Comparison of ENCODE assay signal across 19 cellular contexts in genomic region chr11:115806056-115806455, GRCh38.
"Had no signal": no experiment of that assay in that cellular context is flagged by ENCODE, and none has a peak within 500 bp of the region (broad histone marks: within the 10 kb centered on the region; RNA-seq: fewer than 3 reads in every experiment).

No MANE protein-coding gene starts in this region.

- H3K36me3 ChIP-seq: esophagus squamous epithelium, gastroesophageal sphincter, neutrophil, suprapubic skin, thyroid gland, upper lobe of left lung, uterus had no signal

- DNase-seq: dermis blood vessel endothelial cell; esophagus squamous epithelium; foreskin fibroblast; glutamatergic neuron; islet precursor cell; mammary epithelial cell; mucosa of descending colon; naive thymus-derived CD8-positive, alpha-beta T cell; right cardiac atrium; stimulated activated CD4-positive, alpha-beta T cell treated with anti-CD3 and anti-CD28 coated beads, Interleukin-2, amount 100 ng/mL, for 48 hours; stimulated activated naive CD8-positive, alpha-beta T cell treated with anti-CD3 and anti-CD28 coated beads, Interleukin-15, Interleukin-2, amounts not matched to agents 100 U/mL and 50 U/mL, for 24 hours; thyroid gland; upper lobe of left lung; uterus had no signal

- H3K9me3 ChIP-seq: neutrophil, thyroid gland had no signal

- ATAC-seq: gastroesophageal sphincter; left lobe of liver; mucosa of descending colon; naive thymus-derived CD8-positive, alpha-beta T cell; right cardiac atrium; stimulated activated naive CD8-positive, alpha-beta T cell treated with anti-CD3 and anti-CD28 coated beads, Interleukin-15, Interleukin-2, amounts not matched to agents 100 U/mL and 50 U/mL, for 24 hours had no signal

- H3K27ac ChIP-seq: esophagus squamous epithelium, gastroesophageal sphincter, neutrophil, suprapubic skin, thyroid gland, upper lobe of left lung, uterus had no signal

- H3K4me3 ChIP-seq: esophagus squamous epithelium, gastroesophageal sphincter, mucosa of descending colon, smooth muscle cell, suprapubic skin, thyroid gland, upper lobe of left lung, uterus had no signal

- H3K27me3 ChIP-seq: esophagus squamous epithelium, gastroesophageal sphincter, neutrophil, suprapubic skin, thyroid gland, upper lobe of left lung, uterus had no signal

- H3K4me1 ChIP-seq: esophagus squamous epithelium, gastroesophageal sphincter, suprapubic skin, thyroid gland, upper lobe of left lung, uterus had no signal

- H3K4me2 ChIP-seq: smooth muscle cell had no signal
